ENCODE assay signal across 1 cellular context in genomic region chr6:30163918-30164654, GRCh38.
TF ChIP-seq lines count a peak whose summit lies in the region.

No MANE protein-coding gene starts in this region.

TF ChIP-seq in H1, 55 proteins besides CTCF, POLR2A, EP300 and RAD21:
- TF ChIP-seq SP1 (IDR thresholded peaks at IDR 0.05; ENCODE audit: low read depth, low read length) (no peak), PHF8 (conservative IDR thresholded peaks at IDR 0.05; ENCODE audit: low read depth, low read length) (no peak), FOSL1 (IDR thresholded peaks at IDR 0.05; ENCODE audit: insufficient read depth, low read depth, low read length) (no peak), GTF2F1 (IDR thresholded peaks at IDR 0.05; ENCODE audit: borderline replicate concordance, low read depth, low read length) (no peak), MAX (IDR thresholded peaks at IDR 0.05) (no peak), SAP30 (IDR thresholded peaks at IDR 0.05; ENCODE audit: insufficient read depth, insufficient replicate concordance, low read length) (no peak), SIX5 (IDR thresholded peaks at IDR 0.05; ENCODE audit: low read depth, low read length) (no peak), ZNF274 (IDR thresholded peaks at IDR 0.05; ENCODE audit: borderline replicate concordance, extremely low read depth, low read length) (no peak), SIN3A (conservative IDR thresholded peaks at IDR 0.05 in 1 of 2, IDR thresholded peaks at IDR 0.05 in 1 of 2; ENCODE audit: low read depth in 1 of 2, low read length in 2 of 2) (no peak), CREB1 (IDR thresholded peaks at IDR 0.05) (no peak), ATF3 (IDR thresholded peaks at IDR 0.05; ENCODE audit: insufficient read depth, low read depth, low read length) (no peak), TBP (IDR thresholded peaks at IDR 0.05; ENCODE audit: low read depth, low read length) (no peak), CBX5 (IDR thresholded peaks at IDR 0.05; ENCODE audit: low read depth, low read length) (no peak), CHD2 (IDR thresholded peaks at IDR 0.05; ENCODE audit: low read length) (no peak), EZH2 (IDR thresholded peaks at IDR 0.05; ENCODE audit: low read depth, low read length, severe bottlenecking) (no peak), CTBP2 (IDR thresholded peaks at IDR 0.05; ENCODE audit: borderline replicate concordance, insufficient read depth, insufficient read length, low read length) (no peak), KDM1A (IDR thresholded peaks at IDR 0.05; ENCODE audit: borderline replicate concordance, low read length) (no peak), POLR2AphosphoS5 (IDR thresholded peaks at IDR 0.05; ENCODE audit: low read depth, low read length) (no peak), CHD1 (IDR thresholded peaks at IDR 0.05; ENCODE audit: low read depth, low read length) (no peak), USF2 (IDR thresholded peaks at IDR 0.05; ENCODE audit: low read length) (no peak)
